25 cellular contexts compared by ENCODE assay signal in genomic region chr12:49543221-49543913, GRCh38. TPM values are rescaled to one million over a fixed set of nuclear protein-coding genes. Genes with fewer than 3 reads are reported as not detected.
A peak's percentile ranks its signal among the peaks of the same experiment; 100 is the strongest.
DNase-seq lines count a peak whose midpoint lies in the region; ATAC-seq and FAIRE-seq lines count a peak whose summit lies in the region.
"Had no signal": no experiment of that assay in that cellular context is flagged by ENCODE, and none has a peak within 500 bp of the region (broad histone marks: within the 10 kb centered on the region; RNA-seq: fewer than 3 reads in every experiment).

No MANE protein-coding gene starts in this region.

- H3K27me3 Mint-ChIP-seq in activated naive CD8-positive, alpha-beta T cell treated with anti-CD3 and anti-CD28 coated beads for 36 hours, result peaks cover 17% of the 10 kb centered on the region
- H3K27me3 Mint-ChIP-seq in activated naive CD8-positive, alpha-beta T cell treated with anti-CD3 and anti-CD28 coated beads, Interleukin-2, amount 50 U/mL, for 24 hours, result peaks cover 28% of the 10 kb centered on the region

- H3K4me3 ChIP-seq in HUES6 (ENCODE audit: low read depth, low read length) (peak overlapping the region; percentile 53), iPS-15b (ENCODE audit: low read depth, low read length) (peak overlapping the region; percentile 50)
- H3K4me3 ChIP-seq: esophagus squamous epithelium, suprapubic skin, uterus had no signal

- H3K4me1 Mint-ChIP-seq in activated naive CD8-positive, alpha-beta T cell treated with anti-CD3 and anti-CD28 coated beads for 36 hours, result peaks cover 24% of the 10 kb centered on the region
- peaks cover 32% of the 10 kb centered on the region for H3K4me1 Mint-ChIP-seq in activated naive CD8-positive, alpha-beta T cell treated with anti-CD3 and anti-CD28 coated beads, Interleukin-2, amount 50 U/mL, for 24 hours

- H3K27ac ChIP-seq in HUES6 (ENCODE audit: low read depth, low read length), result no peak overlapping the region
- H3K27ac ChIP-seq: esophagus squamous epithelium, RWPE1, suprapubic skin, uterus had no signal

- peak overlapping the region; percentile 43 for H3K27ac Mint-ChIP-seq in activated naive CD8-positive, alpha-beta T cell treated with anti-CD3 and anti-CD28 coated beads for 36 hours
- no peak overlapping the region for H3K27ac Mint-ChIP-seq in activated naive CD8-positive, alpha-beta T cell treated with anti-CD3 and anti-CD28 coated beads, Interleukin-2, amount 50 U/mL, for 24 hours
- H3K27ac Mint-ChIP-seq: activated CD4-positive, alpha-beta memory T cell treated with anti-CD3 and anti-CD28 coated beads, Interleukin-2, amount 10 ng/mL, durations not matched to agents 7 days and 5 days; effector memory CD8-positive, alpha-beta T cell; T-helper 2 cell treated with Interferon-gamma antibody and Interleukin-4, amounts not matched to agents 5 μg/mL and 100 μg/mL, for 36 hours had no signal

- H3K36me3 Mint-ChIP-seq in activated naive CD8-positive, alpha-beta T cell treated with anti-CD3 and anti-CD28 coated beads for 36 hours, result no peaks in the 10 kb centered on the region
- H3K36me3 Mint-ChIP-seq in activated naive CD8-positive, alpha-beta T cell treated with anti-CD3 and anti-CD28 coated beads, Interleukin-2, amount 50 U/mL, for 24 hours (ENCODE audit: low read depth), result no peaks in the 10 kb centered on the region

- H3K4me1 ChIP-seq in HUES6 (ENCODE audit: control insufficient read depth, insufficient read depth, low read length) (peaks cover 15% of the 10 kb centered on the region; the same call in 1 of the 2 replicates), iPS-15b (ENCODE audit: control insufficient read depth, insufficient read depth, low read length) (peaks cover 2% of the 10 kb centered on the region)

- H3K9me3 Mint-ChIP-seq in activated naive CD8-positive, alpha-beta T cell treated with anti-CD3 and anti-CD28 coated beads for 36 hours, result no peaks in the 10 kb centered on the region
- no peaks in the 10 kb centered on the region for H3K9me3 Mint-ChIP-seq in activated naive CD8-positive, alpha-beta T cell treated with anti-CD3 and anti-CD28 coated beads, Interleukin-2, amount 50 U/mL, for 24 hours
- H3K9me3 Mint-ChIP-seq: activated CD4-positive, alpha-beta memory T cell treated with anti-CD3 and anti-CD28 coated beads, Interleukin-2, amount 10 ng/mL, durations not matched to agents 7 days and 5 days; effector memory CD8-positive, alpha-beta T cell; T-helper 2 cell treated with Interferon-gamma antibody and Interleukin-4, amounts not matched to agents 5 μg/mL and 100 μg/mL, for 36 hours had no signal

- H3K9ac ChIP-seq in HUES6 (ENCODE audit: low read length), result no peak overlapping the region
- no peak overlapping the region for H3K9ac ChIP-seq in iPS-15b (ENCODE audit: low read depth, low read length)

- DNase-seq in activated naive CD8-positive, alpha-beta T cell treated with anti-CD3 and anti-CD28 coated beads for 36 hours, result no peak
- DNase-seq in activated naive CD8-positive, alpha-beta T cell treated with anti-CD3 and anti-CD28 coated beads, Interleukin-2, amount 50 U/mL, for 24 hours, result no peak
- DNase-seq in posterior vena cava (ENCODE audit: low spot score) (peak; percentile 28), ACHN (no peak), inferior parietal cortex (ENCODE audit: extremely low spot score) (no peak), RCC 7860 (ENCODE audit: low spot score) (no peak)
- DNase-seq: activated CD4-positive, alpha-beta memory T cell treated with anti-CD3 and anti-CD28 coated beads, Interleukin-2, amount 10 ng/mL, durations not matched to agents 7 days and 5 days; activated gamma-delta T cell; C1 segment of cervical spinal cord; effector memory CD8-positive, alpha-beta T cell; esophagus squamous epithelium; left cardiac atrium; NCI-H1048; NCI-H187; NCI-H526 treated with DMSO at 0.1 percent for 48 hours; small intestine; stimulated activated CD4-positive, alpha-beta T cell treated with anti-CD3 and anti-CD28 coated beads, Interleukin-2, amount 100 ng/mL, for 24 hours; uterus had no signal

- in situ Hi-C loops in ACHN (cut with HindIII; ENCODE audit: low pct_ligation_motif_present, low pct_unique_long_range_greater_than_20kb, low sequenced_read_pairs), result no loop called here

- FAIRE-seq in RCC 7860 (lab: Jason Lieb, UNC), result no peak
- FAIRE-seq: D721Med, small intestine had no signal

- no peak for ATAC-seq in activated naive CD8-positive, alpha-beta T cell treated with anti-CD3 and anti-CD28 coated beads, Interleukin-2, amount 50 U/mL, for 24 hours
- ATAC-seq: effector memory CD8-positive, alpha-beta T cell; HCT116; left cardiac atrium had no signal

- H3K36me3 ChIP-seq in HUES6 (ENCODE audit: control insufficient read depth, insufficient read depth, low read length) (no peaks in the 10 kb centered on the region), iPS-15b (ENCODE audit: control insufficient read depth, insufficient read depth, low read length) (no peaks in the 10 kb centered on the region)
- H3K36me3 ChIP-seq: esophagus squamous epithelium, suprapubic skin, uterus had no signal

- no peaks in the 10 kb centered on the region for H3K9me3 ChIP-seq in HUES6 (ENCODE audit: control insufficient read depth, insufficient read depth, low read depth, low read length)
- no peaks in the 10 kb centered on the region for H3K9me3 ChIP-seq in iPS-15b (ENCODE audit: control insufficient read depth, insufficient read depth, low read length)
- H3K9me3 ChIP-seq: esophagus squamous epithelium, suprapubic skin, uterus had no signal

- H3K27me3 ChIP-seq in HUES6 (ENCODE audit: control insufficient read depth, insufficient read depth, low read length) (peaks cover 97% of the 10 kb centered on the region), iPS-15b (ENCODE audit: control insufficient read depth, insufficient read depth, low read length) (peaks cover 88% of the 10 kb centered on the region)
- H3K27me3 ChIP-seq: uterus had no signal

- peak overlapping the region; percentile 8 for H3K4me3 Mint-ChIP-seq in activated naive CD8-positive, alpha-beta T cell treated with anti-CD3 and anti-CD28 coated beads for 36 hours
- no peak overlapping the region for H3K4me3 Mint-ChIP-seq in activated naive CD8-positive, alpha-beta T cell treated with anti-CD3 and anti-CD28 coated beads, Interleukin-2, amount 50 U/mL, for 24 hours
- H3K4me3 Mint-ChIP-seq: activated CD4-positive, alpha-beta memory T cell treated with anti-CD3 and anti-CD28 coated beads, Interleukin-2, amount 10 ng/mL, durations not matched to agents 7 days and 5 days; effector memory CD8-positive, alpha-beta T cell; T-helper 2 cell treated with Interferon-gamma antibody and Interleukin-4, amounts not matched to agents 5 μg/mL and 100 μg/mL, for 36 hours had no signal

- intact Hi-C loops in posterior vena cava (cut with DNase I), result no loop called here

RNA-seq across cellular contexts. Expression of gene KCNH3, which starts 4.5 kb away (rescaled TPM):
- total RNA-seq in activated naive CD8-positive, alpha-beta T cell treated with anti-CD3 and anti-CD28 coated beads for 36 hours, result 10 to 100 TPM; 10.2 to 10.9 TPM
- total RNA-seq in posterior vena cava, result under 1 TPM; 0.10 to 0.28 TPM

RNA-seq across cellular contexts. Expression of gene MCRS1, which starts 24.6 kb away (rescaled TPM):
- 10 to 100 TPM; 73.6 to 78.2 TPM for total RNA-seq in activated naive CD8-positive, alpha-beta T cell treated with anti-CD3 and anti-CD28 coated beads for 36 hours
- total RNA-seq in posterior vena cava, result 10 to 100 TPM; 37.3 to 38.1 TPM

Comparison
In these comparisons a context has a peak if more than half of its experiments do, and no peak if none do; other contexts are left out.
1. RNA of gene KCNH3, which starts 4.5 kb away (total RNA-seq): 10.2 to 10.9 TPM in activated naive CD8-positive, alpha-beta T cell treated with anti-CD3 and anti-CD28 coated beads for 36 hours; 0.10 to 0.28 TPM in posterior vena cava; every median in the first group is over 4 times any median in the second.